Comparison of ENCODE assay signal across 13 cellular contexts in genomic region chr3:124599779-124600693, GRCh38.
DNase-seq lines count a peak whose midpoint lies in the region; ATAC-seq, FAIRE-seq and TF ChIP-seq lines count a peak whose summit lies in the region.
"Had no signal": no experiment of that assay in that cellular context is flagged by ENCODE, and none has a peak within 500 bp of the region (broad histone marks: within the 10 kb centered on the region; RNA-seq: fewer than 3 reads in every experiment).

No MANE protein-coding gene starts in this region.

- WGBS in liver, result 64% methylated on average over 4 of the region's 4 CpGs

- FAIRE-seq in colon (lab: Jason Lieb, UNC), result peak; percentile 57

- no peak for TF ChIP-seq RAD21 in liver (IDR thresholded peaks at IDR 0.05)

- intact Hi-C loops in Calu3 (cut with micrococcal nuclease; ENCODE audit: unreplicated experiment), result no loop called here

- H3K9ac ChIP-seq in liver (ENCODE audit: low read depth in 1 of 2, low read length in 2 of 2), result no peak overlapping the region

- no peaks in the 10 kb centered on the region for H3K36me3 ChIP-seq in liver (ENCODE audit: control insufficient read depth in 4 of 4, insufficient read depth in 3 of 4, low read depth in 1 of 4, low read length in 3 of 4)
- H3K36me3 ChIP-seq: BE2C had no signal

- H3K4me1 ChIP-seq in liver (ENCODE audit: control insufficient read depth in 4 of 4, insufficient read depth in 4 of 4, low read length in 3 of 4), result peaks cover 3 to 37% (median 15%) of the 10 kb centered on the region in 4 donors
- H3K4me1 ChIP-seq: BE2C had no signal

- BruUV-seq in Calu3 (replicated peaks; lab: Mats Ljungman, UMichigan), result no TSS peak

- peak overlapping the region; percentile 55 for H3K27ac Mint-ChIP-seq in Calu3 (ENCODE audit: unreplicated experiment)

- ATAC-seq in GM18873 (IDR thresholded peaks at IDR 0.05; ENCODE audit: low FRiP score, unreplicated experiment) (no peak), GM21381 (IDR thresholded peaks at IDR 0.05; ENCODE audit: unreplicated experiment) (no peak), HG03139 (IDR thresholded peaks at IDR 0.05; ENCODE audit: unreplicated experiment) (no peak)

- H3K27me3 Mint-ChIP-seq in Calu3 (ENCODE audit: unreplicated experiment), result no peaks in the 10 kb centered on the region

- H3K9me3 ChIP-seq in liver (ENCODE audit: control insufficient read depth in 4 of 4, low read length in 3 of 4), result no peaks in the 10 kb centered on the region
- H3K9me3 ChIP-seq: BE2C had no signal

- DNase-seq in Calu3, result peak; percentile 74
- peak; percentile 43 for DNase-seq in NCI-H1105 treated with DMSO at 0.1 percent for 48 hours (lab: John Stamatoyannopoulos, UW)
- no peak for DNase-seq in MV-4-11 (lab: John Stamatoyannopoulos, UW)
- DNase-seq: activated CD4-positive, alpha-beta T cell treated with anti-CD3 and anti-CD28 coated beads, Interleukin-2, amount 50 U/mL, for 1 hour; activated gamma-delta T cell treated with Interleukin-2 at 50 U/mL for 16 hours; BE2C; KG1 had no signal

- no peaks in the 10 kb centered on the region for H3K36me3 Mint-ChIP-seq in Calu3 (ENCODE audit: insufficient read depth, unreplicated experiment)

- no peaks in the 10 kb centered on the region for H3K27me3 ChIP-seq in liver (ENCODE audit: control insufficient read depth in 4 of 4, insufficient read depth in 4 of 4, low read length in 3 of 4)
- H3K27me3 ChIP-seq: BE2C had no signal

- H3K4me3 ChIP-seq in liver (ENCODE audit: low read depth in 1 of 3, low read length in 3 of 3), result no peak overlapping the region
- H3K4me3 ChIP-seq: coronary artery had no signal

- H3K4me1 Mint-ChIP-seq in Calu3 (ENCODE audit: low read depth, unreplicated experiment), result peaks cover 42% of the 10 kb centered on the region

- no peak for TF ChIP-seq CTCF in Calu3 (IDR thresholded peaks at IDR 0.05; ENCODE audit: unreplicated experiment)
- TF ChIP-seq CTCF in liver (IDR thresholded peaks at IDR 0.05; ENCODE audit: low read depth, low read length, missing input control), result no peak

- peak overlapping the region; percentile 10 to 40 for H3K27ac ChIP-seq in liver (ENCODE audit: low read depth in 1 of 2, low read length in 2 of 2)

- no peaks in the 10 kb centered on the region for H3K9me3 Mint-ChIP-seq in Calu3 (ENCODE audit: low read depth, unreplicated experiment)

- CTCF ChIA-PET in Calu3 (lab: Charles Lee), result no interaction called here

- H3K4me3 Mint-ChIP-seq in Calu3 (ENCODE audit: low read depth, unreplicated experiment), result peak overlapping the region; percentile 9

TF ChIP-seq in liver, 16 proteins besides CTCF, POLR2A, EP300 and RAD21:
- TF ChIP-seq FOXA2 (IDR thresholded peaks at IDR 0.05) (no peak), FOXA1 (IDR thresholded peaks at IDR 0.05) (no peak), RXRA (IDR thresholded peaks at IDR 0.05) (no peak), YY1 (IDR thresholded peaks at IDR 0.05) (no peak), HNF4G (IDR thresholded peaks at IDR 0.05) (no peak), ATF3 (IDR thresholded peaks at IDR 0.05) (no peak), EGR1 (IDR thresholded peaks at IDR 0.05; ENCODE audit: low read depth in 2 of 2) (no peak), NR2F2 (IDR thresholded peaks at IDR 0.05) (no peak)
- TF ChIP-seq, protein P1, sequence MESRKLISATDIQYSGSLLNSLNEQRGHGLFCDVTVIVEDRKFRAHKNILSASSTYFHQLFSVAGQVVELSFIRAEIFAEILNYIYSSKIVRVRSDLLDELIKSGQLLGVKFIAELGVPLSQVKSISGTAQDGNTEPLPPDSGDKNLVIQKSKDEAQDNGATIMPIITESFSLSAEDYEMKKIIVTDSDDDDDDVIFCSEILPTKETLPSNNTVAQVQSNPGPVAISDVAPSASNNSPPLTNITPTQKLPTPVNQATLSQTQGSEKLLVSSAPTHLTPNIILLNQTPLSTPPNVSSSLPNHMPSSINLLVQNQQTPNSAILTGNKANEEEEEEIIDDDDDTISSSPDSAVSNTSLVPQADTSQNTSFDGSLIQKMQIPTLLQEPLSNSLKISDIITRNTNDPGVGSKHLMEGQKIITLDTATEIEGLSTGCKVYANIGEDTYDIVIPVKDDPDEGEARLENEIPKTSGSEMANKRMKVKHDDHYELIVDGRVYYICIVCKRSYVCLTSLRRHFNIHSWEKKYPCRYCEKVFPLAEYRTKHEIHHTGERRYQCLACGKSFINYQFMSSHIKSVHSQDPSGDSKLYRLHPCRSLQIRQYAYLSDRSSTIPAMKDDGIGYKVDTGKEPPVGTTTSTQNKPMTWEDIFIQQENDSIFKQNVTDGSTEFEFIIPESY (IDR thresholded peaks at IDR 0.05), result no peak
- TF ChIP-seq, protein P2, sequence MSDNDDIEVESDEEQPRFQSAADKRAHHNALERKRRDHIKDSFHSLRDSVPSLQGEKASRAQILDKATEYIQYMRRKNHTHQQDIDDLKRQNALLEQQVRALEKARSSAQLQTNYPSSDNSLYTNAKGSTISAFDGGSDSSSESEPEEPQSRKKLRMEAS (IDR thresholded peaks at IDR 0.05), result no peak
